Comparison of ENCODE assay signal across 12 cellular contexts in genomic region chr16:10412935-10413601, GRCh38. TPM values are rescaled to one million over a fixed set of nuclear protein-coding genes. Genes with fewer than 3 reads are reported as not detected.
"Had no signal": no experiment of that assay in that cellular context is flagged by ENCODE, and none has a peak within 500 bp of the region (broad histone marks: within the 10 kb centered on the region; RNA-seq: fewer than 3 reads in every experiment).

No MANE protein-coding gene starts in this region.

- H3K4me3 ChIP-seq: GM23248, GM23338, HAP-1 had no signal

- H3K27ac ChIP-seq: GM23248 had no signal

- H3K4me1 ChIP-seq: HAP-1 had no signal

- DNase-seq: GM23248, GOT3, H7, H9, HCEC 1CT, HFFc6 had no signal

- H2AFZ ChIP-seq: GM23248, GM23338 had no signal

- H3K4me2 ChIP-seq: GM23338 had no signal

- ATAC-seq: GM23338, HCT116 had no signal

- H3K36me3 ChIP-seq: HAP-1 had no signal

- H3K9ac ChIP-seq: GM23248 had no signal

- FAIRE-seq: H1, H54 had no signal

RNA-seq across cellular contexts. Expression of gene ATF7IP2, which starts 27.2 kb away (rescaled TPM):
- total RNA-seq: H4 had no signal
